7 cellular contexts compared by ENCODE assay signal in genomic region chr5:43514471-43514815, GRCh38. TPM values are rescaled to one million over a fixed set of nuclear protein-coding genes. Genes with fewer than 3 reads are reported as not detected.
A peak's percentile ranks its signal among the peaks of the same experiment; 100 is the strongest.
DNase-seq lines count a peak whose midpoint lies in the region; ATAC-seq and TF ChIP-seq lines count a peak whose summit lies in the region.

No MANE protein-coding gene starts in this region.

- no peaks in the 10 kb centered on the region for H3K36me3 ChIP-seq in neutrophil

- H3K4me1 ChIP-seq in neutrophil (ENCODE audit: control insufficient read depth in 1 of 2, insufficient read depth in 1 of 2, low read depth in 1 of 2, low read length in 1 of 2): peaks cover 12 to 21% of the 10 kb centered on the region in 2 experiments

- no peaks in the 10 kb centered on the region for H3K9me3 ChIP-seq in neutrophil

- peak overlapping the region; percentile 92 to 94 (median 93) for H3K4me3 Mint-ChIP-seq in T-cell

- no peaks in the 10 kb centered on the region for H3K27me3 ChIP-seq in neutrophil

- H3K27me3 Mint-ChIP-seq in T-cell: no peaks in the 10 kb centered on the region

- ATAC-seq in GM19395 (IDR thresholded peaks at IDR 0.05; ENCODE audit: unreplicated experiment): peak; percentile 46
- ATAC-seq in HG03439 (IDR thresholded peaks at IDR 0.05; ENCODE audit: unreplicated experiment): peak; percentile 21
- peak in 1 of 4 experiments; percentile 35 for ATAC-seq in T-cell (replicated peaks in 1 of 4)

- POLR2A ChIA-PET in T-cell (lab: Charles Lee): interaction anchor here (0.6 to 1.8 kb wide), 6 partner anchors 11 to 409 kb away, joined by 3 to 8 read pairs (median 4); partner anchors contain the start of genes TMEM267 (in 2 of the 2) and HMGCS1 (in 1 of the 2)

- TF ChIP-seq CTCF in epithelial cell of proximal tubule (conservative IDR thresholded peaks at IDR 0.05; ENCODE audit: low read depth, low read length) (no peak), neutrophil (IDR thresholded peaks at IDR 0.05) (no peak)

- peaks cover 34% of the 10 kb centered on the region in 3 donors for H3K4me1 Mint-ChIP-seq in T-cell

- DNase-seq in EL: peak; percentile 74
- peak in 1 of 34 experiments; percentile 6 for DNase-seq in T-cell
- DNase-seq in epithelial cell of proximal tubule (ENCODE audit: low read depth): peak; percentile 25
- DNase-seq in NCI-H69 (lab: John Stamatoyannopoulos, UW): no peak

- H3K9me3 Mint-ChIP-seq in T-cell: no peaks in the 10 kb centered on the region

- CTCF ChIA-PET in T-cell (lab: Charles Lee): interaction anchor here (0.6 to 2.2 kb wide), 7 partner anchors 25 to 435 kb away, joined by 3 to 19 read pairs (median 3); partner anchors contain the start of gene TMEM267 (in 2 of the 2)

- H3K27ac Mint-ChIP-seq in T-cell: peak overlapping the region; percentile 93 to 97

- no peaks in the 10 kb centered on the region for H3K36me3 Mint-ChIP-seq in T-cell

- H3K4me3 ChIP-seq in epithelial cell of proximal tubule (ENCODE audit: low read depth, low read length) (peak overlapping the region; percentile 70), neutrophil (ENCODE audit: low read depth in 1 of 2, low read length in 1 of 2) (peak overlapping the region; percentile 66 to 72)

- peak overlapping the region; percentile 69 for H3K27ac ChIP-seq in neutrophil

RNA-seq across cellular contexts. Expression of gene C5orf34, which starts 0.5 kb away (rescaled TPM):
- total RNA-seq in T-cell: 1 to 10 TPM; 1.0 to 4.2 (median 2.8) TPM
- 3.6 and 6.9 TPM in 2 replicates for total RNA-seq in epithelial cell of proximal tubule

RNA-seq across cellular contexts. Expression of gene TMEM267, which starts 30.8 kb away (rescaled TPM):
- total RNA-seq in T-cell: 10 to 100 TPM; 10.1 to 19.4 (median 15.9) TPM
- 7.8 and 9.3 TPM in 2 replicates for total RNA-seq in epithelial cell of proximal tubule

RNA-seq across cellular contexts. Expression of gene PAIP1, which starts 42.4 kb away (rescaled TPM):
- total RNA-seq in T-cell (10 to 100 TPM; 28.8 to 44.9 (median 35.0) TPM), epithelial cell of proximal tubule (98.4 and 99.4 TPM in 2 replicates)
